8 cellular contexts compared by ENCODE assay signal in genomic region chr12:112107728-112108447, GRCh38. TPM values are rescaled to one million over a fixed set of nuclear protein-coding genes. Genes with fewer than 3 reads are reported as not detected.
A peak's percentile ranks its signal among the peaks of the same experiment; 100 is the strongest.
DNase-seq lines count a peak whose midpoint lies in the region; ATAC-seq, FAIRE-seq and TF ChIP-seq lines count a peak whose summit lies in the region.

No MANE protein-coding gene starts in this region.

- DNase-seq in CD1c-positive myeloid dendritic cell (ENCODE audit: extremely low spot score) (peak; percentile 61), HCT116 (ENCODE audit: low read depth, low spot score) (no peak), upper lobe of left lung (no peak), LoVo (ENCODE audit: low spot score) (no peak), RCC 7860 (ENCODE audit: low spot score) (no peak)

- H2AFZ ChIP-seq in HCT116 (ENCODE audit: low read depth, low read length, poor library complexity, severe bottlenecking): no peak overlapping the region

- intact Hi-C loops in HCT116 (cut with micrococcal nuclease): loop anchor here (10.0 kb wide), 1 partner anchor 277 kb away; the partner anchor contains the start of gene HECTD4

- H3K4me1 ChIP-seq in HCT116 (ENCODE audit: control insufficient read depth in 1 of 2, insufficient read depth in 2 of 2, low read length in 2 of 2): peaks cover 51 to 74% of the 10 kb centered on the region in 2 experiments
- peaks cover 7% of the 10 kb centered on the region for H3K4me1 ChIP-seq in ectodermal cell (ENCODE audit: control insufficient read depth, insufficient read depth, low read length)
- peaks cover 11% of the 10 kb centered on the region for H3K4me1 ChIP-seq in mucosa of stomach (ENCODE audit: control insufficient read depth, insufficient read depth, low read length)
- H3K4me1 ChIP-seq in upper lobe of left lung: peaks cover 13 to 60% (median 26%) of the 10 kb centered on the region in 4 donors

- FAIRE-seq in RCC 7860 (lab: Jason Lieb, UNC): no peak

- RAD21 ChIA-PET in HCT116 (lab: Charles Lee; ENCODE audit: low non-redundant PET in 1 of 2, low total read pairs in 2 of 2, uncharacterized antibody in 2 of 2, unreplicated experiment in 2 of 2): no interaction called here

- ATAC-seq in HCT116 (peak; percentile 2; the same call in 1 of the 2 replicates), SK-N-SH treated with all-trans-retinoic acid at 6 μM for 48 hours (peak; percentile 20), upper lobe of left lung (ENCODE audit: low FRiP score in 2 of 2) (peak in 1 of 2 donors; percentile 5)

- H3K9me2 ChIP-seq in HCT116 (ENCODE audit: insufficient read depth): no peaks in the 10 kb centered on the region

- 3 to 4% methylated on average over 23 of the region's 23 CpGs for WGBS in ectodermal cell, 2 experiments
- WGBS in upper lobe of left lung, 2 donors: 3% methylated on average over 13 to 17 of the region's 23 CpGs

- peak overlapping the region; percentile 82 to 96 for H3K4me3 ChIP-seq in HCT116 (replicated peaks in 1 of 2; ENCODE audit: low read depth in 1 of 2, low read length in 2 of 2)
- peak overlapping the region; percentile 50 for H3K4me3 ChIP-seq in ectodermal cell (ENCODE audit: insufficient read depth, low read depth, low read length)
- H3K4me3 ChIP-seq in mucosa of stomach (ENCODE audit: low read length): peak overlapping the region; percentile 97
- peak overlapping the region; percentile 73 to 93 (median 90) for H3K4me3 ChIP-seq in upper lobe of left lung

- peaks cover 19% of the 10 kb centered on the region for H4K20me1 ChIP-seq in HCT116 (ENCODE audit: insufficient read depth)

- no peak for TF ChIP-seq POLR2A in HCT116 (IDR thresholded peaks at IDR 0.05; ENCODE audit: borderline replicate concordance, extremely low read depth, insufficient read depth, insufficient read length)
- TF ChIP-seq POLR2A in upper lobe of left lung (IDR thresholded peaks at IDR 0.05): no peak

- H3K36me3 ChIP-seq in HCT116 (ENCODE audit: control insufficient read depth in 1 of 2, insufficient read depth in 2 of 2, low read length in 2 of 2) (peaks cover 0 to 24% of the 10 kb centered on the region in 2 experiments; a peak in 2 of 4 replicates), ectodermal cell (ENCODE audit: control insufficient read depth, insufficient read depth, low read length) (no peaks in the 10 kb centered on the region), mucosa of stomach (ENCODE audit: control insufficient read depth, insufficient read depth, low read length) (no peaks in the 10 kb centered on the region), upper lobe of left lung (peaks cover 0 to 3% (median 0%) of the 10 kb centered on the region in 4 donors)

- CTCF ChIA-PET in HCT116 (lab: Charles Lee): no interaction called here

- BruUV-seq in HCT116 (replicated peaks; lab: Mats Ljungman, UMichigan): TSS peak; percentile 44

- POLR2A ChIA-PET in HCT116 (lab: Charles Lee): interaction anchor here (1.2 to 2.9 kb wide), 2 partner anchors 11 to 94 kb away, joined by 4 to 10 read pairs; no protein-coding TSS in a partner anchor

- no peak for TF ChIP-seq CTCF in HCT116 (IDR thresholded peaks at IDR 0.05 in 2 of 3, conservative IDR thresholded peaks at IDR 0.05 in 1 of 3; ENCODE audit: borderline replicate concordance in 1 of 3, insufficient read depth in 1 of 3, low read depth in 2 of 3, low read length in 2 of 3)
- TF ChIP-seq CTCF in upper lobe of left lung (IDR thresholded peaks at IDR 0.05): no peak

- H3K9ac ChIP-seq in HCT116 (ENCODE audit: low read length) (peak overlapping the region; percentile 100), mucosa of stomach (ENCODE audit: low read length) (peak overlapping the region; percentile 100)

- peak overlapping the region; percentile 96 for H3K27ac ChIP-seq in HCT116 (ENCODE audit: low read depth, low read length)
- no peak overlapping the region for H3K27ac ChIP-seq in ectodermal cell (ENCODE audit: insufficient read depth, low read depth, low read length, poor library complexity, severe bottlenecking)
- H3K27ac ChIP-seq in upper lobe of left lung: peak overlapping the region; percentile 88 to 98 (median 94)

- H3K27me3 ChIP-seq in HCT116 (ENCODE audit: insufficient read depth, low read length) (no peaks in the 10 kb centered on the region), ectodermal cell (ENCODE audit: control insufficient read depth, insufficient read depth, low read length, poor library complexity, severe bottlenecking) (no peaks in the 10 kb centered on the region), mucosa of stomach (ENCODE audit: control insufficient read depth, insufficient read depth, low read length) (no peaks in the 10 kb centered on the region), upper lobe of left lung (no peaks in the 10 kb centered on the region)

- no peak for TF ChIP-seq EP300 in upper lobe of left lung (IDR thresholded peaks at IDR 0.05)

- H3K9me3 ChIP-seq in HCT116 (ENCODE audit: control insufficient read depth in 1 of 2, insufficient read depth in 1 of 2, low read depth in 1 of 2, low read length in 2 of 2) (no peaks in the 10 kb centered on the region), ectodermal cell (ENCODE audit: control insufficient read depth, low read length) (no peaks in the 10 kb centered on the region), mucosa of stomach (ENCODE audit: control insufficient read depth, low read length) (no peaks in the 10 kb centered on the region), upper lobe of left lung (no peaks in the 10 kb centered on the region)

- H3K4me2 ChIP-seq in HCT116 (ENCODE audit: low read length): peak overlapping the region; percentile 95

- peaks cover 62% of the 10 kb centered on the region for H3K79me2 ChIP-seq in HCT116 (ENCODE audit: insufficient read depth, low read length)

- no peak for TF ChIP-seq RAD21 in HCT116 (IDR thresholded peaks at IDR 0.05; ENCODE audit: low read depth)

TF ChIP-seq in HCT116, 20 proteins besides CTCF, POLR2A, EP300 and RAD21 (continues in another document):
- TF ChIP-seq POLR2AphosphoS5 (IDR thresholded peaks at IDR 0.05; ENCODE audit: low read depth, low read length): no peak
- TF ChIP-seq TCF7L2 (IDR thresholded peaks at IDR 0.05; ENCODE audit: borderline replicate concordance, extremely low read depth, insufficient read depth, insufficient read length): no peak
- no peak for TF ChIP-seq EGR1 (IDR thresholded peaks at IDR 0.05; ENCODE audit: low read depth)
- TF ChIP-seq CBX3 (IDR thresholded peaks at IDR 0.05; ENCODE audit: low read depth): no peak
- TF ChIP-seq ZNF274 (IDR thresholded peaks at IDR 0.05; ENCODE audit: low read depth, low read length): no peak
- TF ChIP-seq ZBTB33 (IDR thresholded peaks at IDR 0.05; ENCODE audit: extremely low read depth, insufficient replicate concordance, low read length): no peak
- TF ChIP-seq JUND (IDR thresholded peaks at IDR 0.05): no peak
- TF ChIP-seq CEBPB (IDR thresholded peaks at IDR 0.05; ENCODE audit: low read depth): no peak

TF ChIP-seq in SK-N-SH treated with all-trans-retinoic acid at 6 μM for 48 hours, 23 proteins besides CTCF, POLR2A, EP300 and RAD21 (continues in another document):
- TF ChIP-seq, protein P1, sequence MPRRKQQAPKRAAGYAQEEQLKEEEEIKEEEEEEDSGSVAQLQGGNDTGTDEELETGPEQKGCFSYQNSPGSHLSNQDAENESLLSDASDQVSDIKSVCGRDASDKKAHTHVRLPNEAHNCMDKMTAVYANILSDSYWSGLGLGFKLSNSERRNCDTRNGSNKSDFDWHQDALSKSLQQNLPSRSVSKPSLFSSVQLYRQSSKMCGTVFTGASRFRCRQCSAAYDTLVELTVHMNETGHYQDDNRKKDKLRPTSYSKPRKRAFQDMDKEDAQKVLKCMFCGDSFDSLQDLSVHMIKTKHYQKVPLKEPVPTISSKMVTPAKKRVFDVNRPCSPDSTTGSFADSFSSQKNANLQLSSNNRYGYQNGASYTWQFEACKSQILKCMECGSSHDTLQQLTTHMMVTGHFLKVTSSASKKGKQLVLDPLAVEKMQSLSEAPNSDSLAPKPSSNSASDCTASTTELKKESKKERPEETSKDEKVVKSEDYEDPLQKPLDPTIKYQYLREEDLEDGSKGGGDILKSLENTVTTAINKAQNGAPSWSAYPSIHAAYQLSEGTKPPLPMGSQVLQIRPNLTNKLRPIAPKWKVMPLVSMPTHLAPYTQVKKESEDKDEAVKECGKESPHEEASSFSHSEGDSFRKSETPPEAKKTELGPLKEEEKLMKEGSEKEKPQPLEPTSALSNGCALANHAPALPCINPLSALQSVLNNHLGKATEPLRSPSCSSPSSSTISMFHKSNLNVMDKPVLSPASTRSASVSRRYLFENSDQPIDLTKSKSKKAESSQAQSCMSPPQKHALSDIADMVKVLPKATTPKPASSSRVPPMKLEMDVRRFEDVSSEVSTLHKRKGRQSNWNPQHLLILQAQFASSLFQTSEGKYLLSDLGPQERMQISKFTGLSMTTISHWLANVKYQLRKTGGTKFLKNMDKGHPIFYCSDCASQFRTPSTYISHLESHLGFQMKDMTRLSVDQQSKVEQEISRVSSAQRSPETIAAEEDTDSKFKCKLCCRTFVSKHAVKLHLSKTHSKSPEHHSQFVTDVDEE (CRISPR knock-in tag; IDR thresholded peaks at IDR 0.05): no peak
- TF ChIP-seq ZNF565 (CRISPR knock-in tag; conservative IDR thresholded peaks at IDR 0.05; ENCODE audit: low read depth) (no peak), CREB5 (CRISPR knock-in tag; IDR thresholded peaks at IDR 0.05; ENCODE audit: low read depth) (no peak), ZNF8 (CRISPR knock-in tag; IDR thresholded peaks at IDR 0.05) (no peak), OSR1 (CRISPR knock-in tag; IDR thresholded peaks at IDR 0.05) (no peak)

RNA-seq across cellular contexts. Expression of gene NAA25, which starts 0.7 kb away (rescaled TPM):
- 56.6 TPM for total RNA-seq in HCT116 (2021; ENCODE audit: unreplicated experiment)
- polyA plus RNA-seq in HCT116 (2012): 11.3 and 13.8 TPM in 2 replicates
- 24.9 TPM for polyA plus RNA-seq in ectodermal cell (2013, experiment 1 of 4)
- 27.0 TPM for polyA plus RNA-seq in ectodermal cell (2013, experiment 2 of 4)
- 19.6 TPM for polyA plus RNA-seq in ectodermal cell (2013, experiment 3 of 4)
- polyA plus RNA-seq in ectodermal cell (2013, experiment 4 of 4): 19.3 TPM
- 10 to 100 TPM; 15.0 to 30.3 (median 19.4) TPM for total RNA-seq in upper lobe of left lung

RNA-seq across cellular contexts. Expression of gene TRAFD1, which starts 17.5 kb away (rescaled TPM):
- total RNA-seq in HCT116 (2021; ENCODE audit: unreplicated experiment) (25.5 TPM), upper lobe of left lung (10 to 100 TPM; 36.9 to 75.4 (median 42.6) TPM)
- 20.2 and 24.5 TPM in 2 replicates for polyA plus RNA-seq in HCT116 (2012)
- 41.0 TPM for polyA plus RNA-seq in ectodermal cell (2013, experiment 1 of 4)
- polyA plus RNA-seq in ectodermal cell (2013, experiment 2 of 4): 42.3 TPM
- polyA plus RNA-seq in ectodermal cell (2013, experiment 3 of 4): 32.9 TPM
- 35.4 TPM for polyA plus RNA-seq in ectodermal cell (2013, experiment 4 of 4)
